Comparison of ENCODE assay signal across 8 cellular contexts in the genomic region with DNA sequence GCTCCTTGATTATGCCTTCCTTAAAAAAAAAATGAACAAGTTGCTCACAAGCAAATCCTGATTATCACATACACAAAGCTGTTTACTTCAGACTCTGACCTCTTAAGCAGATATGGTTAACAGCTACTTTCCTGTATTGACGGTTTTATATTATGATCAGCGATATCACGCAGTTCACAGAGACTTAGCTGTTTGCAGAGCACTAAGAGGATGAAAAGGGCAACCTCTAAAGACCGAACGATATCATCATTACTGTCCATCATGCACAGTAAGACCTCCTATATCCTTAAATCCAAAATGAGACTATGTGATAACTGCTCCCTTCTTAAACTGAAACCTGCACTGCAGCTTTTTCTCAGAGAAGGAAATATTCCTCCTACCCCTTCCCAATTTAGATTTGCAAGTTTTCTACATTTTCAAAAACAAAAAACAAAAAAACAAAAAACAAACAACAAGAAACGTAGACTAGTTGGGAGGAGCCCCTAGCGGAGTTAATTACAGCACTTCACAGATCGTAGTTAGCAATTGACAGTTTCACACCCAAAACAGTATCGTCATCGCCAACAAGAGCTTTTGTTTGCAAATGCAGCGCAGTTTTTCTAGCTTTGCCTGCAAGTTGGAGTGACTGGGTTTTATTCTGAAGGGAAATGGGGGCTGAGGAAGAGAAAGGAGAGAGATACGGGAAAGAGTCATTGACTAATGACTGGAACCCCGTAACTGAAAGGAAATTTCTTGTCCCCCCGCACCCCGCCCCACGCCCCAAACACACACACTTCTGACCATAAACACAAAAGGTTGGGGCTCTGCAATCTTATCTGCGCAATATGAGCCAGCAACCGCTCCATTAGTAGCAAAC. TPM values are rescaled to one million over a fixed set of nuclear protein-coding genes. Genes with fewer than 3 reads are reported as not detected.
DNase-seq lines count a peak whose midpoint lies in the region; ATAC-seq and TF ChIP-seq lines count a peak whose summit lies in the region.

No MANE protein-coding gene starts in this region.

- TF ChIP-seq POLR2A in thyroid gland (IDR thresholded peaks at IDR 0.05): peak in 1 of 2 donors; percentile 11

- TF ChIP-seq CTCF in thyroid gland (IDR thresholded peaks at IDR 0.05): no peak

- peak overlapping the region; percentile 98 for H3K27ac Mint-ChIP-seq in T-helper 17 cell

- H3K27ac ChIP-seq in ectodermal cell (ENCODE audit: insufficient read depth, low read depth, low read length, poor library complexity, severe bottlenecking) (peak overlapping the region; percentile 97), thyroid gland (peak overlapping the region; percentile 99 to 100 (median 100))

- H3K36me3 ChIP-seq in ectodermal cell (ENCODE audit: control insufficient read depth, insufficient read depth, low read length) (peaks cover 9% of the 10 kb centered on the region), thyroid gland (peaks cover 3% of the 10 kb centered on the region in 2 donors)

- ATAC-seq in T-helper 17 cell: peak; percentile 1

- H3K4me3 ChIP-seq in ectodermal cell (ENCODE audit: insufficient read depth, low read depth, low read length): peak overlapping the region; percentile 97
- peak overlapping the region; percentile 77 to 86 (median 82) for H3K4me3 ChIP-seq in thyroid gland (replicated peaks in 1 of 3)

- peak; percentile 13 for DNase-seq in NCI-H510A treated with DMSO at 0.1 percent for 48 hours (lab: John Stamatoyannopoulos, UW)
- no peak for DNase-seq in NCI-H510A (lab: John Stamatoyannopoulos, UW)
- peak; percentile 4 for DNase-seq in HT1080 (ENCODE audit: low read depth)
- DNase-seq in T-helper 17 cell: peak in 2 of 3 donors; percentile 14 to 16
- peak; percentile 74 for DNase-seq in midbrain (lab: John Stamatoyannopoulos, UW)
- peak in 1 of 2 donors; percentile 28 for DNase-seq in thyroid gland
- DNase-seq in SK-N-DZ (ENCODE audit: low spot score): no peak

- no peaks in the 10 kb centered on the region for H3K4me1 ChIP-seq in ectodermal cell (ENCODE audit: control insufficient read depth, insufficient read depth, low read length)
- H3K4me1 ChIP-seq in thyroid gland: peaks cover 18 to 33% of the 10 kb centered on the region in 2 donors

- H3K4me1 Mint-ChIP-seq in T-helper 17 cell: peaks cover 33% of the 10 kb centered on the region

- WGBS in ectodermal cell, 2 experiments: 14 to 16% methylated on average over 18 of the region's 18 CpGs
- 1 to 3% methylated on average over 18 of the region's 18 CpGs for WGBS in thyroid gland, 2 donors

- H3K27me3 ChIP-seq in ectodermal cell (ENCODE audit: control insufficient read depth, insufficient read depth, low read length, poor library complexity, severe bottlenecking) (no peaks in the 10 kb centered on the region), thyroid gland (no peaks in the 10 kb centered on the region)

- H3K4me3 Mint-ChIP-seq in T-helper 17 cell: peak overlapping the region; percentile 99

- H3K9me3 ChIP-seq in T-helper 17 cell (ENCODE audit: control insufficient read depth, low read length, poor library complexity, severe bottlenecking) (no peaks in the 10 kb centered on the region), ectodermal cell (ENCODE audit: control insufficient read depth, low read length) (no peaks in the 10 kb centered on the region), thyroid gland (no peaks in the 10 kb centered on the region)

- peaks cover 3% of the 10 kb centered on the region for H3K36me3 Mint-ChIP-seq in T-helper 17 cell (ENCODE audit: low read depth)

- intact Hi-C loops in thyroid gland (cut with DNase I): loop anchor here (10.0 kb wide), 1 partner anchor 115 kb away; no protein-coding TSS in a partner anchor

- H3K27me3 Mint-ChIP-seq in T-helper 17 cell: no peaks in the 10 kb centered on the region

RNA-seq across cellular contexts. Expression of a gene that starts 1.2 kb away (rescaled TPM):
- total RNA-seq in HT1080 (2014; rRNA removed; shearing (Covaris generic)): 34.4 and 55.5 TPM in 2 replicates
- polyA plus RNA-seq in HT1080 (2015; cell fraction: cytosol; rRNA removed): 22.0 and 30.3 TPM in 2 replicates
- 60.4 and 61.5 TPM in 2 replicates for polyA plus RNA-seq in HT1080 (2015; cell fraction: nucleus; rRNA removed)
- total RNA-seq in T-helper 17 cell (100 to 1,000 TPM; 218 to 290 TPM), thyroid gland (100 to 1,000 TPM; 110 to 178 (median 142) TPM)
- polyA plus RNA-seq in ectodermal cell (2013, experiment 1 of 4): 108 TPM
- 120 TPM for polyA plus RNA-seq in ectodermal cell (2013, experiment 2 of 4)
- polyA plus RNA-seq in ectodermal cell (2013, experiment 3 of 4): 66.9 TPM
- 71.2 TPM for polyA plus RNA-seq in ectodermal cell (2013, experiment 4 of 4)
- polyA plus RNA-seq in SK-N-DZ (2014; cell fraction: cytosol; rRNA removed): 12.8 and 21.0 TPM in 2 replicates
- polyA plus RNA-seq in SK-N-DZ (2014; cell fraction: nucleus; rRNA removed): 5.8 and 16.5 TPM in 2 replicates

Comparison
In these comparisons a context has a peak if more than half of its experiments do, and no peak if none do; other contexts are left out.
1. DNase-seq: peak in NCI-H510A treated with DMSO at 0.1 percent for 48 hours (single experiment), HT1080 (single experiment), T-helper 17 cell (2 of 3) and midbrain (single experiment); none in NCI-H510A (single experiment) and SK-N-DZ (single experiment).